ENCODE assay signal across 9 cellular contexts in genomic region chr15:85312925-85313324, GRCh38.
DNase-seq lines count a peak whose midpoint lies in the region; ATAC-seq lines count a peak whose summit lies in the region.
"Had no signal": no experiment of that assay in that cellular context is flagged by ENCODE, and none has a peak within 500 bp of the region (broad histone marks: within the 10 kb centered on the region; RNA-seq: fewer than 3 reads in every experiment).

No MANE protein-coding gene starts in this region.

- peak overlapping the region; percentile 14 for H3K27ac Mint-ChIP-seq in activated CD4-positive, alpha-beta T cell treated with anti-CD3 and anti-CD28 coated beads, Interleukin-2, amount 10 ng/mL, durations not matched to agents 24 days and 14 days
- peak overlapping the region; percentile 64 for H3K27ac Mint-ChIP-seq in activated T-helper 1 cell treated with anti-CD3 and anti-CD28 coated beads, Interleukin-12 subunit alpha, Interleukin-12 subunit beta, Interleukin-2, Interleukin-4 antibody, amounts not matched to agents 30 ng/mL and 10 ng/mL and 1 ng/mL, durations not matched to agents 14 hours and 24 hours and 36 hours
- H3K27ac Mint-ChIP-seq: progenitor cell of endocrine pancreas had no signal

- no peak for DNase-seq in activated CD4-positive, alpha-beta T cell treated with anti-CD3 and anti-CD28 coated beads, Interleukin-2, amount 10 ng/mL, durations not matched to agents 24 days and 14 days
- DNase-seq in activated CD4-positive, alpha-beta T cell treated with anti-CD3 and anti-CD28 coated beads for 1 hour: no peak
- DNase-seq in activated T-helper 1 cell treated with anti-CD3 and anti-CD28 coated beads, Interleukin-12 subunit alpha, Interleukin-12 subunit beta, Interleukin-2, Interleukin-4 antibody, amounts not matched to agents 30 ng/mL and 10 ng/mL and 1 ng/mL, durations not matched to agents 14 hours and 24 hours and 36 hours (ENCODE audit: low spot score): no peak
- DNase-seq in sciatic nerve (ENCODE audit: low spot score): no peak
- DNase-seq in hippocampal formation (lab: John Stamatoyannopoulos, UW): no peak
- no peak for DNase-seq in NCI-H1694 (lab: John Stamatoyannopoulos, UW)

- H3K4me3 Mint-ChIP-seq in activated CD4-positive, alpha-beta T cell treated with anti-CD3 and anti-CD28 coated beads, Interleukin-2, amount 10 ng/mL, durations not matched to agents 24 days and 14 days: no peak overlapping the region
- H3K4me3 Mint-ChIP-seq in activated T-helper 1 cell treated with anti-CD3 and anti-CD28 coated beads, Interleukin-12 subunit alpha, Interleukin-12 subunit beta, Interleukin-2, Interleukin-4 antibody, amounts not matched to agents 30 ng/mL and 10 ng/mL and 1 ng/mL, durations not matched to agents 14 hours and 24 hours and 36 hours: no peak overlapping the region

- intact Hi-C loops in activated CD4-positive, alpha-beta T cell treated with anti-CD3 and anti-CD28 coated beads, Interleukin-2, amount 10 ng/mL, durations not matched to agents 24 days and 14 days (cut with micrococcal nuclease): loop anchor here (10.0 kb wide), 1 partner anchor 272 kb away; no protein-coding TSS in a partner anchor
- intact Hi-C loops in activated T-helper 1 cell treated with anti-CD3 and anti-CD28 coated beads, Interleukin-12 subunit alpha, Interleukin-12 subunit beta, Interleukin-2, Interleukin-4 antibody, amounts not matched to agents 30 ng/mL and 10 ng/mL and 1 ng/mL, durations not matched to agents 14 hours and 24 hours and 36 hours (cut with micrococcal nuclease): loop anchor here (10.0 kb wide), 2 partner anchors 232 to 472 kb away; no protein-coding TSS in a partner anchor
- intact Hi-C loops in sciatic nerve (cut with DNase I): no loop called here

- ATAC-seq in HG02943 (IDR thresholded peaks at IDR 0.05; ENCODE audit: low read depth, unreplicated experiment) (peak; percentile 23), sciatic nerve (peak; percentile 44), HG03432 (IDR thresholded peaks at IDR 0.05; ENCODE audit: unreplicated experiment) (no peak)

- H3K36me3 Mint-ChIP-seq in activated CD4-positive, alpha-beta T cell treated with anti-CD3 and anti-CD28 coated beads, Interleukin-2, amount 10 ng/mL, durations not matched to agents 24 days and 14 days (ENCODE audit: low read depth): peaks cover 2% of the 10 kb centered on the region
- peaks cover 4% of the 10 kb centered on the region for H3K36me3 Mint-ChIP-seq in activated T-helper 1 cell treated with anti-CD3 and anti-CD28 coated beads, Interleukin-12 subunit alpha, Interleukin-12 subunit beta, Interleukin-2, Interleukin-4 antibody, amounts not matched to agents 30 ng/mL and 10 ng/mL and 1 ng/mL, durations not matched to agents 14 hours and 24 hours and 36 hours (ENCODE audit: low read depth)

- H3K9me3 Mint-ChIP-seq in activated CD4-positive, alpha-beta T cell treated with anti-CD3 and anti-CD28 coated beads, Interleukin-2, amount 10 ng/mL, durations not matched to agents 24 days and 14 days: peaks cover 25% of the 10 kb centered on the region
- peaks cover 5% of the 10 kb centered on the region for H3K9me3 Mint-ChIP-seq in activated T-helper 1 cell treated with anti-CD3 and anti-CD28 coated beads, Interleukin-12 subunit alpha, Interleukin-12 subunit beta, Interleukin-2, Interleukin-4 antibody, amounts not matched to agents 30 ng/mL and 10 ng/mL and 1 ng/mL, durations not matched to agents 14 hours and 24 hours and 36 hours

- peaks cover 57% of the 10 kb centered on the region for H3K4me1 Mint-ChIP-seq in activated CD4-positive, alpha-beta T cell treated with anti-CD3 and anti-CD28 coated beads, Interleukin-2, amount 10 ng/mL, durations not matched to agents 24 days and 14 days
- H3K4me1 Mint-ChIP-seq in activated T-helper 1 cell treated with anti-CD3 and anti-CD28 coated beads, Interleukin-12 subunit alpha, Interleukin-12 subunit beta, Interleukin-2, Interleukin-4 antibody, amounts not matched to agents 30 ng/mL and 10 ng/mL and 1 ng/mL, durations not matched to agents 14 hours and 24 hours and 36 hours (ENCODE audit: low read depth): peaks cover 73% of the 10 kb centered on the region

- no peaks in the 10 kb centered on the region for H3K27me3 Mint-ChIP-seq in activated CD4-positive, alpha-beta T cell treated with anti-CD3 and anti-CD28 coated beads, Interleukin-2, amount 10 ng/mL, durations not matched to agents 24 days and 14 days
- H3K27me3 Mint-ChIP-seq in activated T-helper 1 cell treated with anti-CD3 and anti-CD28 coated beads, Interleukin-12 subunit alpha, Interleukin-12 subunit beta, Interleukin-2, Interleukin-4 antibody, amounts not matched to agents 30 ng/mL and 10 ng/mL and 1 ng/mL, durations not matched to agents 14 hours and 24 hours and 36 hours (ENCODE audit: insufficient read depth): no peaks in the 10 kb centered on the region
- H3K27me3 Mint-ChIP-seq: progenitor cell of endocrine pancreas had no signal
